ENCODE assay signal across 12 cellular contexts in genomic region chr13:110233682-110234280, GRCh38.
DNase-seq lines count a peak whose midpoint lies in the region; ATAC-seq and TF ChIP-seq lines count a peak whose summit lies in the region.
"Had no signal": no experiment of that assay in that cellular context is flagged by ENCODE, and none has a peak within 500 bp of the region (broad histone marks: within the 10 kb centered on the region; RNA-seq: fewer than 3 reads in every experiment).

No MANE protein-coding gene starts in this region.

- H3K27ac ChIP-seq in neuronal stem cell (replicated peaks; ENCODE audit: low read length) = no peak overlapping the region

- no peak overlapping the region for H3K4ac ChIP-seq in neuronal stem cell (ENCODE audit: low read length)

- H3K4me1 Mint-ChIP-seq in HFFc6 (ENCODE audit: low read depth) (peaks cover 60% of the 10 kb centered on the region), natural killer cell (no peaks in the 10 kb centered on the region)
- H3K4me1 Mint-ChIP-seq in activated T-cell treated with anti-CD3 and anti-CD28 coated beads, Interleukin-2, amount 50 U/mL, for 4 hours (ENCODE audit: low read depth) = no peaks in the 10 kb centered on the region

- H2BK5ac ChIP-seq in neuronal stem cell (ENCODE audit: low read length) = no peak overlapping the region

- ATAC-seq in activated T-cell treated with anti-CD3 and anti-CD28 coated beads, Interleukin-2, amount 50 U/mL, for 4 hours = no peak
- no peak for ATAC-seq in natural killer cell

- no peak overlapping the region for H4K8ac ChIP-seq in neuronal stem cell (ENCODE audit: low read depth, low read length)

- H3K27me3 Mint-ChIP-seq in HFFc6 (ENCODE audit: insufficient read depth) (peaks cover 4% of the 10 kb centered on the region; the same call in 1 of the 2 replicates), natural killer cell (ENCODE audit: low read depth in 2 of 2) (peaks cover 15 to 24% of the 10 kb centered on the region in 2 donors)
- H3K27me3 Mint-ChIP-seq in activated T-cell treated with anti-CD3 and anti-CD28 coated beads, Interleukin-2, amount 50 U/mL, for 4 hours (ENCODE audit: low read depth) = peaks cover 31% of the 10 kb centered on the region

- no peak overlapping the region for H2BK15ac ChIP-seq in neuronal stem cell (ENCODE audit: low read length)

- H3K9me3 Mint-ChIP-seq in HFFc6 (no peaks in the 10 kb centered on the region), natural killer cell (no peaks in the 10 kb centered on the region)
- H3K9me3 Mint-ChIP-seq in activated T-cell treated with anti-CD3 and anti-CD28 coated beads, Interleukin-2, amount 50 U/mL, for 4 hours = no peaks in the 10 kb centered on the region

- H3K27me3 ChIP-seq in skeletal muscle satellite cell (ENCODE audit: control insufficient read depth, insufficient read depth, low read length) = no peaks in the 10 kb centered on the region
- H3K27me3 ChIP-seq in neuronal stem cell (ENCODE audit: control insufficient read depth in 3 of 3, insufficient read depth in 3 of 3, low read depth in 1 of 3, low read length in 3 of 3) = no peaks in the 10 kb centered on the region

- no peaks in the 10 kb centered on the region for H3K9me3 ChIP-seq in skeletal muscle satellite cell (replicated peaks; ENCODE audit: low read length)
- H3K9me3 ChIP-seq in neuronal stem cell (replicated peaks in 1 of 2; ENCODE audit: control insufficient read depth in 2 of 2, insufficient read depth in 1 of 2, low read depth in 1 of 2, low read length in 2 of 2) = peaks cover 0 to 3% of the 10 kb centered on the region in 2 donors

- intact Hi-C loops in natural killer cell (cut with micrococcal nuclease) = no loop called here

- no peak for TF ChIP-seq CTCF in HFFc6 (IDR thresholded peaks at IDR 0.05)
- TF ChIP-seq CTCF in natural killer cell (IDR thresholded peaks at IDR 0.05) = no peak

- H3K4me3 Mint-ChIP-seq in HFFc6 (peak overlapping the region; percentile 79), natural killer cell (no peak overlapping the region)
- no peak overlapping the region for H3K4me3 Mint-ChIP-seq in activated T-cell treated with anti-CD3 and anti-CD28 coated beads, Interleukin-2, amount 50 U/mL, for 4 hours
- H3K4me3 Mint-ChIP-seq: IgD-negative memory B cell had no signal

- H2BK12ac ChIP-seq in neuronal stem cell (ENCODE audit: low read length) = no peak overlapping the region

- no CpG with 5 or more reads among the region's 8 CpGs for WGBS in neuronal stem cell (ENCODE audit: extremely low coverage in 2 of 2, insufficient read length in 2 of 2, insufficient replicate concordance in 1 of 2), 2 donors

- peaks cover 5% of the 10 kb centered on the region for H3K36me3 Mint-ChIP-seq in HFFc6 (ENCODE audit: low read depth)
- no peaks in the 10 kb centered on the region for H3K36me3 Mint-ChIP-seq in activated T-cell treated with anti-CD3 and anti-CD28 coated beads, Interleukin-2, amount 50 U/mL, for 4 hours (ENCODE audit: insufficient read depth)
- no peaks in the 10 kb centered on the region for H3K36me3 Mint-ChIP-seq in natural killer cell
- H3K36me3 Mint-ChIP-seq: IgD-negative memory B cell had no signal

- no peak overlapping the region for H2AK5ac ChIP-seq in neuronal stem cell (ENCODE audit: low read depth, low read length)

- H3K4me1 ChIP-seq in skeletal muscle satellite cell (ENCODE audit: control insufficient read depth, insufficient read depth, low read length) (peaks cover 32% of the 10 kb centered on the region), neuronal stem cell (ENCODE audit: control insufficient read depth in 2 of 2, insufficient read depth in 1 of 2, low read depth in 1 of 2, low read length in 2 of 2) (peaks cover 0 to 15% of the 10 kb centered on the region in 2 donors)

- no peak overlapping the region for H3K18ac ChIP-seq in neuronal stem cell (ENCODE audit: low read length)

- H2AFZ ChIP-seq in neuronal stem cell (ENCODE audit: low read length) = no peak overlapping the region

- peak overlapping the region; percentile 89 for H3K27ac Mint-ChIP-seq in HFFc6
- H3K27ac Mint-ChIP-seq in natural killer cell = no peak overlapping the region
- H3K27ac Mint-ChIP-seq: IgD-negative memory B cell had no signal

- H3K14ac ChIP-seq in neuronal stem cell (ENCODE audit: low read length) = no peak overlapping the region

- H3K36me3 ChIP-seq in skeletal muscle satellite cell (ENCODE audit: insufficient read depth, low read length) (peaks cover 11% of the 10 kb centered on the region), neuronal stem cell (replicated peaks in 1 of 2; ENCODE audit: control insufficient read depth in 2 of 2, insufficient read depth in 2 of 2, low read length in 2 of 2) (peaks cover 0 to 12% of the 10 kb centered on the region in 2 donors)

- DNase-seq in HFFc6 (no peak), dermis microvascular lymphatic vessel endothelial cell (ENCODE audit: low read depth in 2 of 2) (peak; percentile 36 to 82), iris pigment epithelial cell (ENCODE audit: low read depth) (peak; percentile 39), natural killer cell (no peak), neuronal stem cell (ENCODE audit: low spot score) (no peak), OCI-M2 (lab: John Stamatoyannopoulos, UW; ENCODE audit: unreplicated experiment) (no peak)
- DNase-seq in activated T-cell treated with anti-CD3 and anti-CD28 coated beads, Interleukin-2, amount 50 U/mL, for 4 hours = no peak
- DNase-seq: NCI-H1417, NCI-H446 treated with DMSO at 0.1 percent for 48 hours, nucleus accumbens had no signal

- H4K91ac ChIP-seq in neuronal stem cell (ENCODE audit: low read depth, low read length, poor library complexity) = no peak overlapping the region

- H2BK120ac ChIP-seq in neuronal stem cell (ENCODE audit: low read depth, low read length) = no peak overlapping the region

- peak overlapping the region; percentile 64 for H3K4me3 ChIP-seq in skeletal muscle satellite cell (ENCODE audit: low read length)
- H3K4me3 ChIP-seq in neuronal stem cell (ENCODE audit: low read length in 2 of 2) = no peak overlapping the region

- H3K4me2 ChIP-seq in skeletal muscle satellite cell (ENCODE audit: low read length) = peak overlapping the region; percentile 83
- H3K4me2 ChIP-seq in neuronal stem cell (ENCODE audit: insufficient read depth, low read length, poor library complexity, severe bottlenecking) = no peak overlapping the region

- H3K9ac ChIP-seq in skeletal muscle satellite cell (ENCODE audit: low read depth, low read length) (peak overlapping the region; percentile 74), neuronal stem cell (ENCODE audit: low read depth, low read length, poor library complexity) (no peak overlapping the region)

- no peak overlapping the region for H3K23ac ChIP-seq in neuronal stem cell (ENCODE audit: low read depth, low read length, poor library complexity)

- H3K79me1 ChIP-seq in neuronal stem cell (ENCODE audit: low read depth, low read length) = no peaks in the 10 kb centered on the region

Comparison
In these comparisons a context has a peak if more than half of its experiments do, and no peak if none do; other contexts are left out.
1. DNase-seq: peak in dermis microvascular lymphatic vessel endothelial cell (2 of 2) and iris pigment epithelial cell (single experiment); none in HFFc6 (single experiment), activated T-cell treated with anti-CD3 and anti-CD28 coated beads, Interleukin-2, amount 50 U/mL, for 4 hours (single experiment), natural killer cell (single experiment), neuronal stem cell (single experiment) and OCI-M2 (single experiment).